Comparison of ENCODE assay signal across 7 cellular contexts in the genomic region with DNA sequence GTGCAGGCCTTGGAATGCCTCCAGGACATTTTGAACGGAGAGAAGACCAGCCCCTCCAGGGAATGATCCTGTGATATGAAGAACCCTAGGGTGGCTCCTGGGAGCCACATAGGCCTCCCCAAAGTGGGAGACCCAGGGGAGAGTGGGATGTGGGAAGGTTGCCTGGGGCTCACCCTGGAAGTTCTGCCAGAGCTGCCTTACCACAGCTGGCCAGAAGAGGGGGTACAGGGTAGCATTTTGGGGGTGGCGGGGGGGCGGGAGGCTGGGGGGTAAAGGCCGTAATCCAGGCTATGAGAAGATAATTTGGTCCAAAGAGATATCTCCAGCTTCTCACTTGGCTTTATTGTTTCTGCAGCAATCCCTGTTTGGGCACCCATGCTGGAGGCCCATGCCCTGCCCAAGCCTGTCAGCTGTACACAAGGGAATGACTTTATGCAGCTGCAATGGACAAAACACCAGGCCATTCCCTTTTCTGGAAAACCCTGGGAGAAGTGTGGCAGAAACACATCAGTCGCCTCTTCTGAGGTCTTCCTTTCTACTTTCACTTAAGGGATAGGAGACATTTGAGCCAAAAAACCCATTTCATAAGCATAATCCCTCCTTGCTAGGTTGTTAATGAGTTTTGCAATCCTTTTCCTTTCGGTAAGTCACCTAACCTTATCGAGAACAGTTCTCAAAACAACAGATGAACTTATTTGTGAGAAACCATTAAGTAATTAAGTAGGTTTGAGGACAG. TPM values are rescaled to one million over a fixed set of nuclear protein-coding genes. Genes with fewer than 3 reads are reported as not detected.
A peak's percentile ranks its signal among the peaks of the same experiment; 100 is the strongest.
DNase-seq lines count a peak whose midpoint lies in the region; ATAC-seq, FAIRE-seq and TF ChIP-seq lines count a peak whose summit lies in the region.
"Had no signal": no experiment of that assay in that cellular context is flagged by ENCODE, and none has a peak within 500 bp of the region (broad histone marks: within the 10 kb centered on the region; RNA-seq: fewer than 3 reads in every experiment).

No MANE protein-coding gene starts in this region.

- peaks cover 0 to 2% (median 0%) of the 10 kb centered on the region in 7 donors for H3K9me3 Mint-ChIP-seq in naive B cell
- H3K9me3 Mint-ChIP-seq: central memory CD8-positive, alpha-beta T cell had no signal

- H3K27ac Mint-ChIP-seq in naive B cell: peak overlapping the region in 1 of 6 donors; percentile 56

- DNase-seq in GM12892 (ENCODE audit: insufficient read length): peak; percentile 48
- DNase-seq in activated naive CD4-positive, alpha-beta T cell treated with anti-CD3 and anti-CD28 coated beads, Interleukin-2, amount 50 U/mL, for 16 hours: peak; percentile 31
- peak; percentile 11 for DNase-seq in naive B cell
- no peak for DNase-seq in central memory CD4-positive, alpha-beta T cell
- no peak for DNase-seq in H4 (ENCODE audit: low spot score)
- DNase-seq in hippocampal formation (lab: John Stamatoyannopoulos, UW): no peak

- ATAC-seq in naive B cell (ENCODE audit: low read depth in 2 of 2): peak in 1 of 2 donors; percentile 30

- no peaks in the 10 kb centered on the region for H3K27me3 Mint-ChIP-seq in naive B cell
- H3K27me3 Mint-ChIP-seq: central memory CD8-positive, alpha-beta T cell had no signal

- H3K4me3 Mint-ChIP-seq in naive B cell: no peak overlapping the region
- H3K4me3 Mint-ChIP-seq: central memory CD8-positive, alpha-beta T cell had no signal

- TF ChIP-seq POLR2A in GM12892 (IDR thresholded peaks at IDR 0.05; ENCODE audit: low read depth, low read length): no peak

- peaks cover 0 to 18% of the 10 kb centered on the region in 2 donors for H3K36me3 Mint-ChIP-seq in naive B cell

- no peak for FAIRE-seq in GM12892 (lab: Jason Lieb, UNC)

- peaks cover 0 to 5% (median 3%) of the 10 kb centered on the region in 3 donors for H3K4me1 Mint-ChIP-seq in naive B cell
- H3K4me1 Mint-ChIP-seq: central memory CD8-positive, alpha-beta T cell had no signal

RNA-seq across cellular contexts. Expression of a gene that starts 11.0 kb away (rescaled TPM):
- polyA plus RNA-seq in GM12892 (2012; ENCODE audit: missing spikeins): 0.59 TPM
- under 1 TPM in 1 of 6 donors, not detected in 5; 0.76 TPM for polyA plus RNA-seq in naive B cell (ENCODE audit: low read depth in 6 of 6)
- total RNA-seq in H4 (2014; rRNA removed; shearing (Covaris generic)): not detected in 2 replicates

RNA-seq across cellular contexts. Expression of a gene that starts 15.4 kb away (rescaled TPM):
- 0.78 TPM for polyA plus RNA-seq in GM12892 (2012; ENCODE audit: missing spikeins)
- not detected for polyA plus RNA-seq in naive B cell (ENCODE audit: low read depth in 6 of 6)
- total RNA-seq in H4 (2014; rRNA removed; shearing (Covaris generic)): 0.10 and 6.1 TPM in 2 replicates

RNA-seq across cellular contexts. Expression of a gene that starts 51.3 kb away (rescaled TPM):
- polyA plus RNA-seq in GM12892 (2012; ENCODE audit: missing spikeins): 0.70 TPM
- not detected for polyA plus RNA-seq in naive B cell (ENCODE audit: low read depth in 6 of 6)
- total RNA-seq in H4 (2014; rRNA removed; shearing (Covaris generic)): not detected in 2 replicates

RNA-seq across cellular contexts. Expression of a gene that starts 51.5 kb away (rescaled TPM):
- 4.5 TPM for polyA plus RNA-seq in GM12892 (2012; ENCODE audit: missing spikeins)
- polyA plus RNA-seq in naive B cell (ENCODE audit: low read depth in 6 of 6): 10 to 100 TPM in 1 of 6 donors, 1 to 10 TPM in 5; 3.6 to 10.2 (median 5.9) TPM
- 4.0 and 5.0 TPM in 2 replicates for total RNA-seq in H4 (2014; rRNA removed; shearing (Covaris generic))

Comparison
In these comparisons a context has a peak if more than half of its experiments do, and no peak if none do; other contexts are left out.
1. DNase-seq: peak in GM12892 (single experiment), activated naive CD4-positive, alpha-beta T cell treated with anti-CD3 and anti-CD28 coated beads, Interleukin-2, amount 50 U/mL, for 16 hours (single experiment) and naive B cell (single experiment); none in central memory CD4-positive, alpha-beta T cell (single experiment), H4 (single experiment) and hippocampal formation (0 of 2).